In genomic region chr12:30796508-30796780, GRCh38 we compare ENCODE assay signal across 8 cellular contexts. TPM values are rescaled to one million over a fixed set of nuclear protein-coding genes. Genes with fewer than 3 reads are reported as not detected.
A peak's percentile ranks its signal among the peaks of the same experiment; 100 is the strongest.
DNase-seq lines count a peak whose midpoint lies in the region; ATAC-seq, FAIRE-seq and TF ChIP-seq lines count a peak whose summit lies in the region.

No MANE protein-coding gene starts in this region.

- peak; percentile 33 for FAIRE-seq in HTR-8/SVneo (lab: Jason Lieb, UNC)

- H3K27me3 ChIP-seq in right cardiac atrium (ENCODE audit: control insufficient read depth, insufficient read depth) (no peaks in the 10 kb centered on the region), gastrocnemius medialis (no peaks in the 10 kb centered on the region)

- no peaks in the 10 kb centered on the region for H3K36me3 Mint-ChIP-seq in activated CD4-positive, alpha-beta T cell treated with anti-CD3 and anti-CD28 coated beads for 36 hours (ENCODE audit: low read depth)
- no peaks in the 10 kb centered on the region for H3K36me3 Mint-ChIP-seq in activated CD4-positive, alpha-beta T cell treated with anti-CD3 and anti-CD28 coated beads, Interleukin-2, amount 10 ng/mL, durations not matched to agents 7 days and 5 days (ENCODE audit: low read depth)
- H3K36me3 Mint-ChIP-seq in activated naive CD8-positive, alpha-beta T cell treated with anti-CD3 and anti-CD28 coated beads, Interleukin-2, amount 50 U/mL, for 24 hours (ENCODE audit: low read depth) = no peaks in the 10 kb centered on the region

- CTCF ChIA-PET in activated CD4-positive, alpha-beta T cell treated with anti-CD3 and anti-CD28 coated beads for 36 hours (lab: Charles Lee) = interaction anchor here (1.0 to 1.2 kb wide), 3 partner anchors 9 to 43 kb away, joined by 3 to 6 read pairs (median 4); no protein-coding TSS in a partner anchor
- CTCF ChIA-PET in activated CD4-positive, alpha-beta T cell treated with anti-CD3 and anti-CD28 coated beads, Interleukin-2, amount 10 ng/mL, durations not matched to agents 7 days and 5 days (lab: Charles Lee) = interaction anchor here (1.4 kb wide), 1 partner anchor 23 kb away, joined by 4 read pairs; no protein-coding TSS in a partner anchor

- no peak for ATAC-seq in activated CD4-positive, alpha-beta T cell treated with anti-CD3 and anti-CD28 coated beads for 36 hours
- peak; percentile 5 for ATAC-seq in activated naive CD8-positive, alpha-beta T cell treated with anti-CD3 and anti-CD28 coated beads, Interleukin-2, amount 50 U/mL, for 24 hours
- ATAC-seq in right cardiac atrium (peak; percentile 53 to 68), gastrocnemius medialis (peak; percentile 69), HG03108 (IDR thresholded peaks at IDR 0.05; ENCODE audit: unreplicated experiment) (no peak)

- peaks cover 33% of the 10 kb centered on the region for H3K27me3 Mint-ChIP-seq in activated CD4-positive, alpha-beta T cell treated with anti-CD3 and anti-CD28 coated beads for 36 hours
- peaks cover 45% of the 10 kb centered on the region for H3K27me3 Mint-ChIP-seq in activated CD4-positive, alpha-beta T cell treated with anti-CD3 and anti-CD28 coated beads, Interleukin-2, amount 10 ng/mL, durations not matched to agents 7 days and 5 days
- H3K27me3 Mint-ChIP-seq in activated naive CD8-positive, alpha-beta T cell treated with anti-CD3 and anti-CD28 coated beads, Interleukin-2, amount 50 U/mL, for 24 hours = peaks cover 51% of the 10 kb centered on the region

- 1% methylated on average over 19 of the region's 19 CpGs for WGBS in right cardiac atrium

- peak; percentile 31 for DNase-seq in activated CD4-positive, alpha-beta T cell treated with anti-CD3 and anti-CD28 coated beads for 36 hours
- no peak for DNase-seq in activated CD4-positive, alpha-beta T cell treated with anti-CD3 and anti-CD28 coated beads, Interleukin-2, amount 10 ng/mL, durations not matched to agents 7 days and 5 days
- DNase-seq in HTR-8/SVneo (ENCODE audit: insufficient read length, low spot score) (peak; percentile 75), right cardiac atrium (peak; percentile 55 to 68 (median 61)), gastrocnemius medialis (peak; percentile 33 to 47), NCI-H2196 treated with DMSO at 0.1 percent for 48 hours (lab: John Stamatoyannopoulos, UW; ENCODE audit: unreplicated experiment) (no peak)
- DNase-seq in activated naive CD8-positive, alpha-beta T cell treated with anti-CD3 and anti-CD28 coated beads, Interleukin-2, amount 50 U/mL, for 24 hours = peak; percentile 10

- no peaks in the 10 kb centered on the region for H3K36me3 ChIP-seq in gastrocnemius medialis

- POLR2A ChIA-PET in activated CD4-positive, alpha-beta T cell treated with anti-CD3 and anti-CD28 coated beads for 36 hours (lab: Charles Lee) = interaction anchor here (0.6 to 0.7 kb wide), 2 partner anchors 111 to 1475 kb away, joined by 3 to 6 read pairs; no protein-coding TSS in a partner anchor
- POLR2A ChIA-PET in activated CD4-positive, alpha-beta T cell treated with anti-CD3 and anti-CD28 coated beads, Interleukin-2, amount 10 ng/mL, durations not matched to agents 7 days and 5 days (lab: Charles Lee) = no interaction called here

- H3K4me1 Mint-ChIP-seq in activated CD4-positive, alpha-beta T cell treated with anti-CD3 and anti-CD28 coated beads for 36 hours = peaks cover 17% of the 10 kb centered on the region
- H3K4me1 Mint-ChIP-seq in activated CD4-positive, alpha-beta T cell treated with anti-CD3 and anti-CD28 coated beads, Interleukin-2, amount 10 ng/mL, durations not matched to agents 7 days and 5 days = peaks cover 16% of the 10 kb centered on the region
- H3K4me1 Mint-ChIP-seq in activated naive CD8-positive, alpha-beta T cell treated with anti-CD3 and anti-CD28 coated beads, Interleukin-2, amount 50 U/mL, for 24 hours = peaks cover 21% of the 10 kb centered on the region

- H3K27ac Mint-ChIP-seq in activated CD4-positive, alpha-beta T cell treated with anti-CD3 and anti-CD28 coated beads for 36 hours = no peak overlapping the region
- H3K27ac Mint-ChIP-seq in activated CD4-positive, alpha-beta T cell treated with anti-CD3 and anti-CD28 coated beads, Interleukin-2, amount 10 ng/mL, durations not matched to agents 7 days and 5 days = no peak overlapping the region
- no peak overlapping the region for H3K27ac Mint-ChIP-seq in activated naive CD8-positive, alpha-beta T cell treated with anti-CD3 and anti-CD28 coated beads, Interleukin-2, amount 50 U/mL, for 24 hours

- intact Hi-C loops in activated CD4-positive, alpha-beta T cell treated with anti-CD3 and anti-CD28 coated beads for 36 hours (cut with DNase I, micrococcal nuclease) = no loop called here
- intact Hi-C loops in right cardiac atrium (cut with DNase I) (loop anchor here in 1 of 4 donors (5.0 kb wide), 1 partner anchor 39 kb away; no protein-coding TSS in a partner anchor), gastrocnemius medialis (cut with DNase I; ENCODE audit: low total_unique reads) (no loop called here)

- H3K9me3 ChIP-seq in right cardiac atrium (ENCODE audit: control insufficient read depth, low read length) (no peaks in the 10 kb centered on the region), gastrocnemius medialis (no peaks in the 10 kb centered on the region)

- peak overlapping the region; percentile 51 for H3K4me3 ChIP-seq in right cardiac atrium (ENCODE audit: low read length)
- H3K4me3 ChIP-seq in gastrocnemius medialis = peak overlapping the region; percentile 65 to 76 (median 68)

- TF ChIP-seq CTCF in gastrocnemius medialis (IDR thresholded peaks at IDR 0.05 in 4 of 5, conservative IDR thresholded peaks at IDR 0.05 in 1 of 5) = no peak

- in situ Hi-C loops in gastrocnemius medialis (cut with MboI; ENCODE audit: low sequenced_read_pairs in 4 of 4) = no loop called here

- H3K27ac ChIP-seq in right cardiac atrium (ENCODE audit: low read length) = no peak overlapping the region
- peak overlapping the region in 2 of 4 donors; percentile 5 to 40 for H3K27ac ChIP-seq in gastrocnemius medialis

- TF ChIP-seq POLR2A in gastrocnemius medialis (IDR thresholded peaks at IDR 0.05) = no peak

- H3K4me3 Mint-ChIP-seq in activated CD4-positive, alpha-beta T cell treated with anti-CD3 and anti-CD28 coated beads for 36 hours = no peak overlapping the region
- H3K4me3 Mint-ChIP-seq in activated CD4-positive, alpha-beta T cell treated with anti-CD3 and anti-CD28 coated beads, Interleukin-2, amount 10 ng/mL, durations not matched to agents 7 days and 5 days = no peak overlapping the region
- H3K4me3 Mint-ChIP-seq in activated naive CD8-positive, alpha-beta T cell treated with anti-CD3 and anti-CD28 coated beads, Interleukin-2, amount 50 U/mL, for 24 hours = peak overlapping the region; percentile 77

- H3K4me1 ChIP-seq in right cardiac atrium (ENCODE audit: control insufficient read depth, insufficient read depth, low read length) (no peaks in the 10 kb centered on the region), gastrocnemius medialis (peaks cover 7 to 24% of the 10 kb centered on the region in 2 donors)

- H3K9me3 Mint-ChIP-seq in activated CD4-positive, alpha-beta T cell treated with anti-CD3 and anti-CD28 coated beads for 36 hours (ENCODE audit: low read depth) = no peaks in the 10 kb centered on the region
- no peaks in the 10 kb centered on the region for H3K9me3 Mint-ChIP-seq in activated CD4-positive, alpha-beta T cell treated with anti-CD3 and anti-CD28 coated beads, Interleukin-2, amount 10 ng/mL, durations not matched to agents 7 days and 5 days
- no peaks in the 10 kb centered on the region for H3K9me3 Mint-ChIP-seq in activated naive CD8-positive, alpha-beta T cell treated with anti-CD3 and anti-CD28 coated beads, Interleukin-2, amount 50 U/mL, for 24 hours

RNA-seq across cellular contexts. Expression of gene CAPRIN2, which starts 41.7 kb away (rescaled TPM):
- 10 to 100 TPM; 10.0 to 19.8 TPM for total RNA-seq in activated CD4-positive, alpha-beta T cell treated with anti-CD3 and anti-CD28 coated beads for 36 hours
- 10 to 100 TPM; 12.6 to 15.6 TPM for total RNA-seq in activated CD4-positive, alpha-beta T cell treated with anti-CD3 and anti-CD28 coated beads, Interleukin-2, amount 10 ng/mL, durations not matched to agents 7 days and 5 days
- total RNA-seq in right cardiac atrium (10 to 100 TPM; 23.7 to 39.6 (median 30.5) TPM), gastrocnemius medialis (10 to 100 TPM in 1 of 4 donors, 1 to 10 TPM in 3; 6.3 to 21.1 (median 7.2) TPM)
- polyA plus RNA-seq in right cardiac atrium = 18.6 TPM

Comparison
In these comparisons a context has a peak if more than half of its experiments do, and no peak if none do; other contexts are left out.
1. DNase-seq: peak in activated CD4-positive, alpha-beta T cell treated with anti-CD3 and anti-CD28 coated beads for 36 hours (single experiment), HTR-8/SVneo (single experiment), activated naive CD8-positive, alpha-beta T cell treated with anti-CD3 and anti-CD28 coated beads, Interleukin-2, amount 50 U/mL, for 24 hours (single experiment), right cardiac atrium (3 of 3) and gastrocnemius medialis (2 of 2); none in activated CD4-positive, alpha-beta T cell treated with anti-CD3 and anti-CD28 coated beads, Interleukin-2, amount 10 ng/mL, durations not matched to agents 7 days and 5 days (single experiment) and NCI-H2196 treated with DMSO at 0.1 percent for 48 hours (single experiment).
2. ATAC-seq: peak in activated naive CD8-positive, alpha-beta T cell treated with anti-CD3 and anti-CD28 coated beads, Interleukin-2, amount 50 U/mL, for 24 hours (single experiment), right cardiac atrium (2 of 2) and gastrocnemius medialis (2 of 2); none in activated CD4-positive, alpha-beta T cell treated with anti-CD3 and anti-CD28 coated beads for 36 hours (single experiment) and HG03108 (single experiment).